19 cellular contexts compared by ENCODE assay signal in genomic region chr4:150799207-150799606, GRCh38.
DNase-seq lines count a peak whose midpoint lies in the region; ATAC-seq and TF ChIP-seq lines count a peak whose summit lies in the region.
"Had no signal": no experiment of that assay in that cellular context is flagged by ENCODE, and none has a peak within 500 bp of the region (broad histone marks: within the 10 kb centered on the region; RNA-seq: fewer than 3 reads in every experiment).

No MANE protein-coding gene starts in this region.

- H3K27ac ChIP-seq in DND-41 (ENCODE audit: low read length) (no peak overlapping the region), stomach (no peak overlapping the region), gastrocnemius medialis (no peak overlapping the region), spleen (no peak overlapping the region)

- TF ChIP-seq CTCF in DND-41 (IDR thresholded peaks at IDR 0.05; ENCODE audit: borderline replicate concordance, extremely low read depth, low read length, poor library complexity, severe bottlenecking) (peak; percentile 2), Loucy (conservative IDR thresholded peaks at IDR 0.05; ENCODE audit: low read length) (peak; percentile 41), choroid plexus epithelial cell (conservative IDR thresholded peaks at IDR 0.05; ENCODE audit: low read depth, low read length) (peak; percentile 55), neural crest cell (conservative IDR thresholded peaks at IDR 0.05) (peak; percentile 36), stomach (IDR thresholded peaks at IDR 0.05) (no peak), gastrocnemius medialis (IDR thresholded peaks at IDR 0.05 in 4 of 5, conservative IDR thresholded peaks at IDR 0.05 in 1 of 5) (no peak), spleen (IDR thresholded peaks at IDR 0.05 in 8 of 11, conservative IDR thresholded peaks at IDR 0.05 in 3 of 11) (no peak)

- H3K36me3 Mint-ChIP-seq in neural crest cell (ENCODE audit: low read depth), result no peaks in the 10 kb centered on the region

- H2AFZ ChIP-seq in DND-41 (ENCODE audit: low read depth, low read length), result no peak overlapping the region
- no peak overlapping the region for H2AFZ ChIP-seq in Loucy (ENCODE audit: low read length)

- in situ Hi-C loops in gastrocnemius medialis (cut with MboI; ENCODE audit: low sequenced_read_pairs in 4 of 4), result no loop called here

- H3K4me3 ChIP-seq in DND-41 (ENCODE audit: low read depth in 1 of 2, low read length in 2 of 2) (no peak overlapping the region), Loucy (ENCODE audit: low read length, poor library complexity, severe bottlenecking) (no peak overlapping the region), choroid plexus epithelial cell (ENCODE audit: low read depth, low read length) (no peak overlapping the region), stomach (no peak overlapping the region), gastrocnemius medialis (no peak overlapping the region), spleen (no peak overlapping the region)

- H3K4me1 Mint-ChIP-seq in neural crest cell, result peaks cover 13% of the 10 kb centered on the region
- H3K4me1 Mint-ChIP-seq: CD14-positive monocyte had no signal

- no peaks in the 10 kb centered on the region for H3K27me3 Mint-ChIP-seq in neural crest cell (ENCODE audit: low read depth)
- H3K27me3 Mint-ChIP-seq: activated naive CD8-positive, alpha-beta T cell; activated T-cell treated with anti-CD3 and anti-CD28 coated beads, Interleukin-2, amount 50 U/mL, for 24 hours had no signal

- no peak overlapping the region for H3K4me2 ChIP-seq in DND-41 (ENCODE audit: insufficient read depth, low read length)
- no peak overlapping the region for H3K4me2 ChIP-seq in Loucy (ENCODE audit: low read depth, low read length, poor library complexity, severe bottlenecking)

- ATAC-seq in DND-41 (ENCODE audit: insufficient read depth, low read depth) (no peak), gastrocnemius medialis (no peak), HG02981 (IDR thresholded peaks at IDR 0.05; ENCODE audit: unreplicated experiment) (no peak)

- no peak overlapping the region for H3K4me3 Mint-ChIP-seq in neural crest cell
- H3K4me3 Mint-ChIP-seq: activated naive CD8-positive, alpha-beta T cell; activated T-cell treated with anti-CD3 and anti-CD28 coated beads, Interleukin-2, amount 50 U/mL, for 24 hours; CD14-positive monocyte had no signal

- TF ChIP-seq EP300 in stomach (IDR thresholded peaks at IDR 0.05), result no peak

- H3K36me3 ChIP-seq in DND-41 (ENCODE audit: insufficient read depth, low read length) (no peaks in the 10 kb centered on the region; the same call in 1 of the 2 replicates), Loucy (ENCODE audit: insufficient read depth, low read length) (peaks cover 2% of the 10 kb centered on the region; the same call in 1 of the 2 replicates), stomach (peaks cover 0 to 3% (median 0%) of the 10 kb centered on the region in 4 donors), gastrocnemius medialis (no peaks in the 10 kb centered on the region), spleen (peaks cover 0 to 14% (median 3%) of the 10 kb centered on the region in 6 donors)

- no peaks in the 10 kb centered on the region for H3F3A ChIP-seq in Loucy (ENCODE audit: low read depth)

- H3K9me3 ChIP-seq in DND-41 (ENCODE audit: insufficient read depth, low read length, severe bottlenecking) (no peaks in the 10 kb centered on the region), Loucy (ENCODE audit: insufficient read depth, low read depth, low read length) (no peaks in the 10 kb centered on the region), stomach (no peaks in the 10 kb centered on the region), gastrocnemius medialis (no peaks in the 10 kb centered on the region), spleen (no peaks in the 10 kb centered on the region)

- intact Hi-C loops in stomach (cut with DNase I; ENCODE audit: low total_unique reads), result no loop called here
- intact Hi-C loops in gastrocnemius medialis (cut with DNase I; ENCODE audit: low total_unique reads), result no loop called here
- intact Hi-C loops in spleen (cut with DNase I; ENCODE audit: low total_unique reads), result no loop called here

- no peaks in the 10 kb centered on the region for H4K20me1 ChIP-seq in DND-41 (ENCODE audit: insufficient read depth, low read length)
- no peaks in the 10 kb centered on the region for H4K20me1 ChIP-seq in Loucy (ENCODE audit: insufficient read depth, low read length, poor library complexity, severe bottlenecking)

- H3K9ac ChIP-seq in DND-41 (ENCODE audit: low read depth, low read length) (no peak overlapping the region), Loucy (ENCODE audit: low read depth, low read length, poor library complexity, severe bottlenecking) (no peak overlapping the region)

- H3K9me3 Mint-ChIP-seq in neural crest cell, result no peaks in the 10 kb centered on the region
- H3K9me3 Mint-ChIP-seq: activated T-cell treated with anti-CD3 and anti-CD28 coated beads, Interleukin-2, amount 50 U/mL, for 24 hours; CD14-positive monocyte had no signal

- H3K27ac Mint-ChIP-seq in neural crest cell (ENCODE audit: unreplicated experiment), result no peak overlapping the region
- H3K27ac Mint-ChIP-seq: activated naive CD8-positive, alpha-beta T cell; activated T-cell treated with anti-CD3 and anti-CD28 coated beads, Interleukin-2, amount 50 U/mL, for 24 hours; CD14-positive monocyte had no signal

- TF ChIP-seq POLR2A in stomach (IDR thresholded peaks at IDR 0.05) (no peak), gastrocnemius medialis (IDR thresholded peaks at IDR 0.05) (no peak), spleen (IDR thresholded peaks at IDR 0.05) (no peak)

- H3K79me2 ChIP-seq in DND-41 (ENCODE audit: insufficient read depth, low read length), result no peaks in the 10 kb centered on the region
- H3K79me2 ChIP-seq in Loucy (ENCODE audit: insufficient read depth, low read length), result no peaks in the 10 kb centered on the region

- no peak for DNase-seq in DND-41
- peak; percentile 43 for DNase-seq in choroid plexus epithelial cell (ENCODE audit: low read depth)
- DNase-seq in neural crest cell (ENCODE audit: low read depth, low spot score), result no peak
- no peak for DNase-seq in stomach
- no peak for DNase-seq in gastrocnemius medialis
- DNase-seq in spleen, result no peak
- DNase-seq: activated CD4-positive, alpha-beta T cell treated with anti-CD3 and anti-CD28 coated beads, Interleukin-2, amount 50 U/mL, for 1 hour; activated T-cell treated with anti-CD3 and anti-CD28 coated beads, Interleukin-2, amount 50 U/mL, for 24 hours; central memory CD4-positive, alpha-beta T cell; KG1; mesenchymal stem cell; NCI-H1417 treated with DMSO at 0.1 percent for 48 hours; NCI-H345; SIG-M5; stimulated activated CD4-positive, alpha-beta T cell treated with anti-CD3 and anti-CD28 coated beads, Interleukin-4, amount 100 ng/mL, for 24 hours had no signal

- 92 to 100% (median 94%) methylated on average over 2 of the region's 2 CpGs for WGBS in stomach, 5 donors
- WGBS in spleen, 5 donors, result 92 to 99% (median 96%) methylated on average over 2 of the region's 2 CpGs

- H3K4me1 ChIP-seq in DND-41 (ENCODE audit: insufficient read depth, low read length) (no peaks in the 10 kb centered on the region), Loucy (ENCODE audit: insufficient read depth, low read length, poor library complexity, severe bottlenecking) (no peaks in the 10 kb centered on the region), stomach (no peaks in the 10 kb centered on the region), gastrocnemius medialis (no peaks in the 10 kb centered on the region), spleen (no peaks in the 10 kb centered on the region)

- no peaks in the 10 kb centered on the region for H3K9me2 ChIP-seq in Loucy (replicated peaks; ENCODE audit: low read depth, low read length)

- H3K27me3 ChIP-seq in DND-41 (ENCODE audit: insufficient read depth, low read length, poor library complexity) (no peaks in the 10 kb centered on the region), Loucy (ENCODE audit: insufficient read depth, low read length, poor library complexity, severe bottlenecking) (no peaks in the 10 kb centered on the region), stomach (no peaks in the 10 kb centered on the region), gastrocnemius medialis (no peaks in the 10 kb centered on the region), spleen (replicated peaks in 1 of 7) (no peaks in the 10 kb centered on the region)

Comparison
In these comparisons a context has a peak if more than half of its experiments do, and no peak if none do; other contexts are left out.
1. CTCF ChIP-seq: peak in DND-41 (single experiment), Loucy (single experiment), choroid plexus epithelial cell (single experiment) and neural crest cell (single experiment); none in stomach (0 of 7), gastrocnemius medialis (0 of 5) and spleen (0 of 11).